In genomic region chr5:52767766-52768480, GRCh38 we compare ENCODE assay signal across 1 cellular context.
TF ChIP-seq lines count a peak whose summit lies in the region.

No MANE protein-coding gene starts in this region.

TF ChIP-seq in GM12878, 131 proteins besides CTCF, POLR2A, EP300 and RAD21 (continued from another document and continues in another):
- TF ChIP-seq, protein P1, sequence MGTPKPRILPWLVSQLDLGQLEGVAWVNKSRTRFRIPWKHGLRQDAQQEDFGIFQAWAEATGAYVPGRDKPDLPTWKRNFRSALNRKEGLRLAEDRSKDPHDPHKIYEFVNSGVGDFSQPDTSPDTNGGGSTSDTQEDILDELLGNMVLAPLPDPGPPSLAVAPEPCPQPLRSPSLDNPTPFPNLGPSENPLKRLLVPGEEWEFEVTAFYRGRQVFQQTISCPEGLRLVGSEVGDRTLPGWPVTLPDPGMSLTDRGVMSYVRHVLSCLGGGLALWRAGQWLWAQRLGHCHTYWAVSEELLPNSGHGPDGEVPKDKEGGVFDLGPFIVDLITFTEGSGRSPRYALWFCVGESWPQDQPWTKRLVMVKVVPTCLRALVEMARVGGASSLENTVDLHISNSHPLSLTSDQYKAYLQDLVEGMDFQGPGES (IDR thresholded peaks at IDR 0.05), result no peak
- TF ChIP-seq SREBF2 (IDR thresholded peaks at IDR 0.05; ENCODE audit: low read length), result no peak
- TF ChIP-seq RCOR1 (conservative IDR thresholded peaks at IDR 0.05; ENCODE audit: low read depth, low read length), result no peak
- no peak for TF ChIP-seq ASH2L (IDR thresholded peaks at IDR 0.05; ENCODE audit: borderline replicate concordance, low read depth)
- no peak for TF ChIP-seq FOS (IDR thresholded peaks at IDR 0.05; ENCODE audit: borderline replicate concordance, extremely low read depth, insufficient read length)
- no peak for TF ChIP-seq MYC (IDR thresholded peaks at IDR 0.05; ENCODE audit: insufficient read depth, insufficient read length, insufficient replicate concordance, low read length, severe bottlenecking)
- TF ChIP-seq KLF5 (IDR thresholded peaks at IDR 0.05; ENCODE audit: partially characterized antibody), result no peak
- no peak for TF ChIP-seq ZNF274 (IDR thresholded peaks at IDR 0.05; ENCODE audit: insufficient read depth, insufficient read length)
- TF ChIP-seq NR2F1 (conservative IDR thresholded peaks at IDR 0.05), result no peak
- TF ChIP-seq E2F4 (IDR thresholded peaks at IDR 0.05; ENCODE audit: low read depth, low read length), result no peak
- no peak for TF ChIP-seq ATF3 (IDR thresholded peaks at IDR 0.05; ENCODE audit: borderline replicate concordance, extremely low read depth, low read depth, low read length)
- TF ChIP-seq ZNF622 (IDR thresholded peaks at IDR 0.05), result no peak
- TF ChIP-seq JUNB (IDR thresholded peaks at IDR 0.05), result peak; percentile 98
- TF ChIP-seq CBX5 (IDR thresholded peaks at IDR 0.05; ENCODE audit: low read depth), result no peak
- peak; percentile 55; the same call in 1 of the 2 replicates for TF ChIP-seq MTA2 (IDR thresholded peaks at IDR 0.05; ENCODE audit: low read depth)
- TF ChIP-seq EZH2 (IDR thresholded peaks at IDR 0.05; ENCODE audit: borderline replicate concordance, control insufficient read depth, low read depth, low read length), result no peak
- TF ChIP-seq ZZZ3 (IDR thresholded peaks at IDR 0.05; ENCODE audit: control insufficient read depth, insufficient read length, low read depth), result no peak
- no peak for TF ChIP-seq SMAD5 (IDR thresholded peaks at IDR 0.05; ENCODE audit: low read depth)
- TF ChIP-seq USF1 (IDR thresholded peaks at IDR 0.05; ENCODE audit: borderline replicate concordance, extremely low read length, insufficient read depth, low read depth, low read length), result no peak
- peak; percentile 93 for TF ChIP-seq IRF4 (IDR thresholded peaks at IDR 0.05; ENCODE audit: low read depth, low read length)
- TF ChIP-seq STAT3 (IDR thresholded peaks at IDR 0.05; ENCODE audit: low read depth, low read length), result no peak
- no peak for TF ChIP-seq ZBTB4 (CRISPR knock-in tag; IDR thresholded peaks at IDR 0.05)
- no peak for TF ChIP-seq SMAD1 (IDR thresholded peaks at IDR 0.05; ENCODE audit: low read depth, partially characterized antibody)
- no peak for TF ChIP-seq EGR1 (IDR thresholded peaks at IDR 0.05; ENCODE audit: borderline replicate concordance in 1 of 2, low read depth in 2 of 2, low read length in 2 of 2)
- TF ChIP-seq, protein P2, sequence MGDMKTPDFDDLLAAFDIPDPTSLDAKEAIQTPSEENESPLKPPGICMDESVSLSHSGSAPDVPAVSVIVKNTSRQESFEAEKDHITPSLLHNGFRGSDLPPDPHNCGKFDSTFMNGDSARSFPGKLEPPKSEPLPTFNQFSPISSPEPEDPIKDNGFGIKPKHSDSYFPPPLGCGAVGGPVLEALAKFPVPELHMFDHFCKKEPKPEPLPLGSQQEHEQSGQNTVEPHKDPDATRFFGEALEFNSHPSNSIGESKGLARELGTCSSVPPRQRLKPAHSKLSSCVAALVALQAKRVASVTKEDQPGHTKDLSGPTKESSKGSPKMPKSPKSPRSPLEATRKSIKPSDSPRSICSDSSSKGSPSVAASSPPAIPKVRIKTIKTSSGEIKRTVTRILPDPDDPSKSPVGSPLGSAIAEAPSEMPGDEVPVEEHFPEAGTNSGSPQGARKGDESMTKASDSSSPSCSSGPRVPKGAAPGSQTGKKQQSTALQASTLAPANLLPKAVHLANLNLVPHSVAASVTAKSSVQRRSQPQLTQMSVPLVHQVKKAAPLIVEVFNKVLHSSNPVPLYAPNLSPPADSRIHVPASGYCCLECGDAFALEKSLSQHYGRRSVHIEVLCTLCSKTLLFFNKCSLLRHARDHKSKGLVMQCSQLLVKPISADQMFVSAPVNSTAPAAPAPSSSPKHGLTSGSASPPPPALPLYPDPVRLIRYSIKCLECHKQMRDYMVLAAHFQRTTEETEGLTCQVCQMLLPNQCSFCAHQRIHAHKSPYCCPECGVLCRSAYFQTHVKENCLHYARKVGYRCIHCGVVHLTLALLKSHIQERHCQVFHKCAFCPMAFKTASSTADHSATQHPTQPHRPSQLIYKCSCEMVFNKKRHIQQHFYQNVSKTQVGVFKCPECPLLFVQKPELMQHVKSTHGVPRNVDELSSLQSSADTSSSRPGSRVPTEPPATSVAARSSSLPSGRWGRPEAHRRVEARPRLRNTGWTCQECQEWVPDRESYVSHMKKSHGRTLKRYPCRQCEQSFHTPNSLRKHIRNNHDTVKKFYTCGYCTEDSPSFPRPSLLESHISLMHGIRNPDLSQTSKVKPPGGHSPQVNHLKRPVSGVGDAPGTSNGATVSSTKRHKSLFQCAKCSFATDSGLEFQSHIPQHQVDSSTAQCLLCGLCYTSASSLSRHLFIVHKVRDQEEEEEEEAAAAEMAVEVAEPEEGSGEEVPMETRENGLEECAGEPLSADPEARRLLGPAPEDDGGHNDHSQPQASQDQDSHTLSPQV (IDR thresholded peaks at IDR 0.05), result no peak
- peak; percentile 70; the same call in 1 of the 2 replicates for TF ChIP-seq MTA3 (IDR thresholded peaks at IDR 0.05; ENCODE audit: borderline replicate concordance, low read length)
- no peak for TF ChIP-seq MYB (IDR thresholded peaks at IDR 0.05; ENCODE audit: borderline replicate concordance, low read depth, low read length)
- no peak for TF ChIP-seq TCF3 (IDR thresholded peaks at IDR 0.05; ENCODE audit: borderline replicate concordance, insufficient read depth, low read depth, low read length)
- no peak for TF ChIP-seq IRF5 (IDR thresholded peaks at IDR 0.05; ENCODE audit: borderline replicate concordance)
- TF ChIP-seq CREB1 (IDR thresholded peaks at IDR 0.05; ENCODE audit: low read depth), result no peak
- TF ChIP-seq, protein P3, sequence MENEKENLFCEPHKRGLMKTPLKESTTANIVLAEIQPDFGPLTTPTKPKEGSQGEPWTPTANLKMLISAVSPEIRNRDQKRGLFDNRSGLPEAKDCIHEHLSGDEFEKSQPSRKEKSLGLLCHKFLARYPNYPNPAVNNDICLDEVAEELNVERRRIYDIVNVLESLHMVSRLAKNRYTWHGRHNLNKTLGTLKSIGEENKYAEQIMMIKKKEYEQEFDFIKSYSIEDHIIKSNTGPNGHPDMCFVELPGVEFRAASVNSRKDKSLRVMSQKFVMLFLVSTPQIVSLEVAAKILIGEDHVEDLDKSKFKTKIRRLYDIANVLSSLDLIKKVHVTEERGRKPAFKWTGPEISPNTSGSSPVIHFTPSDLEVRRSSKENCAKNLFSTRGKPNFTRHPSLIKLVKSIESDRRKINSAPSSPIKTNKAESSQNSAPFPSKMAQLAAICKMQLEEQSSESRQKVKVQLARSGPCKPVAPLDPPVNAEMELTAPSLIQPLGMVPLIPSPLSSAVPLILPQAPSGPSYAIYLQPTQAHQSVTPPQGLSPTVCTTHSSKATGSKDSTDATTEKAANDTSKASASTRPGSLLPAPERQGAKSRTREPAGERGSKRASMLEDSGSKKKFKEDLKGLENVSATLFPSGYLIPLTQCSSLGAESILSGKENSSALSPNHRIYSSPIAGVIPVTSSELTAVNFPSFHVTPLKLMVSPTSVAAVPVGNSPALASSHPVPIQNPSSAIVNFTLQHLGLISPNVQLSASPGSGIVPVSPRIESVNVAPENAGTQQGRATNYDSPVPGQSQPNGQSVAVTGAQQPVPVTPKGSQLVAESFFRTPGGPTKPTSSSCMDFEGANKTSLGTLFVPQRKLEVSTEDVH (IDR thresholded peaks at IDR 0.05; ENCODE audit: low read depth, partially characterized antibody), result no peak
- TF ChIP-seq HCFC1 (IDR thresholded peaks at IDR 0.05; ENCODE audit: low read length), result no peak
- TF ChIP-seq IKZF2 (IDR thresholded peaks at IDR 0.05), result peak; percentile 60 to 69; a peak in 3 of 4 replicates
- no peak for TF ChIP-seq WRNIP1 (IDR thresholded peaks at IDR 0.05; ENCODE audit: borderline replicate concordance, low read depth, low read length)
- TF ChIP-seq, protein P4, sequence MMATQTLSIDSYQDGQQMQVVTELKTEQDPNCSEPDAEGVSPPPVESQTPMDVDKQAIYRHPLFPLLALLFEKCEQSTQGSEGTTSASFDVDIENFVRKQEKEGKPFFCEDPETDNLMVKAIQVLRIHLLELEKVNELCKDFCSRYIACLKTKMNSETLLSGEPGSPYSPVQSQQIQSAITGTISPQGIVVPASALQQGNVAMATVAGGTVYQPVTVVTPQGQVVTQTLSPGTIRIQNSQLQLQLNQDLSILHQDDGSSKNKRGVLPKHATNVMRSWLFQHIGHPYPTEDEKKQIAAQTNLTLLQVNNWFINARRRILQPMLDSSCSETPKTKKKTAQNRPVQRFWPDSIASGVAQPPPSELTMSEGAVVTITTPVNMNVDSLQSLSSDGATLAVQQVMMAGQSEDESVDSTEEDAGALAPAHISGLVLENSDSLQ (IDR thresholded peaks at IDR 0.05), result no peak
- no peak for TF ChIP-seq CHD4 (IDR thresholded peaks at IDR 0.05)
- TF ChIP-seq, protein P5, sequence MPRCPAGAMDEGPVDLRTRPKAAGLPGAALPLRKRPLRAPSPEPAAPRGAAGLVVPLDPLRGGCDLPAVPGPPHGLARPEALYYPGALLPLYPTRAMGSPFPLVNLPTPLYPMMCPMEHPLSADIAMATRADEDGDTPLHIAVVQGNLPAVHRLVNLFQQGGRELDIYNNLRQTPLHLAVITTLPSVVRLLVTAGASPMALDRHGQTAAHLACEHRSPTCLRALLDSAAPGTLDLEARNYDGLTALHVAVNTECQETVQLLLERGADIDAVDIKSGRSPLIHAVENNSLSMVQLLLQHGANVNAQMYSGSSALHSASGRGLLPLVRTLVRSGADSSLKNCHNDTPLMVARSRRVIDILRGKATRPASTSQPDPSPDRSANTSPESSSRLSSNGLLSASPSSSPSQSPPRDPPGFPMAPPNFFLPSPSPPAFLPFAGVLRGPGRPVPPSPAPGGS (IDR thresholded peaks at IDR 0.05; ENCODE audit: borderline replicate concordance, insufficient read depth, low read depth, low read length, poor library complexity, severe bottlenecking), result peak; percentile 67
- TF ChIP-seq NKRF (conservative IDR thresholded peaks at IDR 0.05), result no peak
- no peak for TF ChIP-seq YBX1 (IDR thresholded peaks at IDR 0.05)
- peak; percentile 85 for TF ChIP-seq MEF2A (IDR thresholded peaks at IDR 0.05; ENCODE audit: insufficient read depth, low read depth, low read length)
- TF ChIP-seq RAD51 (IDR thresholded peaks at IDR 0.05), result no peak
- no peak for TF ChIP-seq SMARCA5 (IDR thresholded peaks at IDR 0.05)
- TF ChIP-seq CHD2 (IDR thresholded peaks at IDR 0.05; ENCODE audit: borderline replicate concordance, low read depth, low read length), result no peak
- TF ChIP-seq TAF1 (IDR thresholded peaks at IDR 0.05; ENCODE audit: borderline replicate concordance, low read depth, low read length), result no peak
